ENCODE assay signal across 26 cellular contexts in the genomic region with DNA sequence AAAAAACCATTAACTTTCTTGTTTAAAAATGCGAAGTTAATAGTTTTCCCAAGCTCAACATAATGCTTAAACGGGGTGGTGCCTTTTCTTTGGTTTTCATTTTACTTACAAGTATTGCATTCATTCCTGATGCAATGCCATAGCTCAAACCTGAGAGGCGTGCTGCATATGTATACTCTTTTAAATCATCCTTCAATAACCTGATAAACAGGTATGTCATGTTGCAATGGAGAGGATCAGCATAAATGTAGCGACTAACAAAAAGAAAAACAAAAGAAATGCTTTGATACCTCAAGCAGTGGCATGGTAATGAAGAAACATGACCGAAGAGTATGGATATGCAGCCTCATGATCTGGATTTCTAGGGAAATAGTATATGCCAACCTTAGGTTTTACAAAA.
A peak's percentile ranks its signal among the peaks of the same experiment; 100 is the strongest.
DNase-seq lines count a peak whose midpoint lies in the region; ATAC-seq, FAIRE-seq and TF ChIP-seq lines count a peak whose summit lies in the region.
"Had no signal": no experiment of that assay in that cellular context is flagged by ENCODE, and none has a peak within 500 bp of the region (broad histone marks: within the 10 kb centered on the region; RNA-seq: fewer than 3 reads in every experiment).

No MANE protein-coding gene starts in this region.

- H2AFZ ChIP-seq in keratinocyte (ENCODE audit: control insufficient read depth, low read length): no peak overlapping the region

- H3K9ac ChIP-seq in keratinocyte (ENCODE audit: control insufficient read depth, extremely low read depth, insufficient read depth, low read length): no peak overlapping the region
- H3K9ac ChIP-seq: BLaER1 had no signal

- no peaks in the 10 kb centered on the region for H3K9me3 ChIP-seq in keratinocyte (ENCODE audit: control insufficient read depth, low read depth, low read length)
- H3K9me3 ChIP-seq: BE2C, BLaER1 had no signal

- H3K4me1 ChIP-seq in keratinocyte (ENCODE audit: control insufficient read depth, extremely low read depth, insufficient read depth, low read length): no peaks in the 10 kb centered on the region
- H3K4me1 ChIP-seq: BE2C, BLaER1 had no signal

- H3K36me3 ChIP-seq in keratinocyte (ENCODE audit: control insufficient read depth in 2 of 2, extremely low read depth in 1 of 2, insufficient read depth in 2 of 2, low read length in 2 of 2): peaks cover 10 to 14% of the 10 kb centered on the region in 2 experiments

- H4K20me1 ChIP-seq in keratinocyte (ENCODE audit: control insufficient read depth, extremely low read depth, insufficient read depth, low read length): no peaks in the 10 kb centered on the region
- H4K20me1 ChIP-seq: BLaER1 had no signal

- DNase-seq in LNCaP clone FGC (ENCODE audit: low read depth) (peak; percentile 14), epithelial cell of esophagus (ENCODE audit: low read depth) (peak; percentile 81), keratinocyte (ENCODE audit: low read depth, low spot score) (no peak), NCI-H69 (lab: John Stamatoyannopoulos, UW) (no peak), HuH-7.5 (ENCODE audit: low spot score) (no peak)
- DNase-seq: 8988T; ACHN; BE2C; C1 segment of cervical spinal cord; CD4-positive, alpha-beta memory T cell; CD4-positive, CD25-positive, alpha-beta regulatory T cell; CD8-positive, alpha-beta memory T cell; COR-L47; DMS 273 treated with DMSO at 0.1 percent for 48 hours; DMS153; DMS53; DMS79; DND-41; EL; GDM1 had no signal

- H3K79me2 ChIP-seq in keratinocyte (ENCODE audit: control insufficient read depth, insufficient read depth, low read length): no peaks in the 10 kb centered on the region

- peak; percentile 29 for FAIRE-seq in keratinocyte (lab: Jason Lieb, UNC)
- FAIRE-seq: GM12878, GM12892, GM18507 had no signal

- H3K27ac ChIP-seq in keratinocyte (ENCODE audit: control insufficient read depth, insufficient read depth, low read length): no peak overlapping the region
- H3K27ac ChIP-seq: BLaER1 had no signal

- ATAC-seq in GM21515 (IDR thresholded peaks at IDR 0.05; ENCODE audit: unreplicated experiment) (no peak), HG03045 (IDR thresholded peaks at IDR 0.05; ENCODE audit: unreplicated experiment) (no peak)
- ATAC-seq: GM12878 had no signal

- H3K4me2 ChIP-seq in keratinocyte (ENCODE audit: control insufficient read depth, extremely low read depth, insufficient read depth, low read depth, low read length): no peak overlapping the region
- H3K4me2 ChIP-seq: BLaER1 had no signal

- no peaks in the 10 kb centered on the region for H3K27me3 ChIP-seq in keratinocyte (ENCODE audit: control insufficient read depth, extremely low read depth, insufficient read depth, low read length)
- H3K27me3 ChIP-seq: BE2C, BLaER1 had no signal

- dilution Hi-C loops in keratinocyte (cut with MboI; ENCODE audit: extremely low pct_ligation_motif_present, low sequenced_read_pairs): no loop called here

- H3K4me3 ChIP-seq in LNCaP clone FGC (ENCODE audit: low read depth, low read length): no peak overlapping the region
- no peak overlapping the region for H3K4me3 ChIP-seq in epithelial cell of esophagus (ENCODE audit: low read length)
- H3K4me3 ChIP-seq in keratinocyte (ENCODE audit: control insufficient read depth in 2 of 3, extremely low read depth in 1 of 3, insufficient read depth in 2 of 3, low read depth in 1 of 3, low read length in 3 of 3): no peak overlapping the region
- H3K4me3 ChIP-seq: BLaER1, GM12878 had no signal

- H3K9me1 ChIP-seq in keratinocyte (ENCODE audit: control insufficient read depth, extremely low read depth, insufficient read depth, low read length): no peaks in the 10 kb centered on the region

- TF ChIP-seq CTCF in LNCaP clone FGC (IDR thresholded peaks at IDR 0.05; ENCODE audit: control insufficient read depth, extremely low read depth, insufficient read depth) (no peak), epithelial cell of esophagus (IDR thresholded peaks at IDR 0.05; ENCODE audit: insufficient read depth, low read depth, low read length, missing control alignments) (no peak), keratinocyte (optimal IDR thresholded peaks at IDR 0.05 in 1 of 3, IDR thresholded peaks at IDR 0.05 in 1 of 3, conservative IDR thresholded peaks at IDR 0.05 in 1 of 3; ENCODE audit: extremely low read depth in 1 of 3, insufficient read depth in 2 of 3, low read length in 3 of 3) (no peak)

Comparison
In these comparisons a context has a peak if more than half of its experiments do, and no peak if none do; other contexts are left out.
1. DNase-seq: peak in LNCaP clone FGC (single experiment) and epithelial cell of esophagus (single experiment); none in keratinocyte (single experiment), NCI-H69 (single experiment) and HuH-7.5 (single experiment).